Comparison of ENCODE assay signal across 11 cellular contexts in the genomic region with DNA sequence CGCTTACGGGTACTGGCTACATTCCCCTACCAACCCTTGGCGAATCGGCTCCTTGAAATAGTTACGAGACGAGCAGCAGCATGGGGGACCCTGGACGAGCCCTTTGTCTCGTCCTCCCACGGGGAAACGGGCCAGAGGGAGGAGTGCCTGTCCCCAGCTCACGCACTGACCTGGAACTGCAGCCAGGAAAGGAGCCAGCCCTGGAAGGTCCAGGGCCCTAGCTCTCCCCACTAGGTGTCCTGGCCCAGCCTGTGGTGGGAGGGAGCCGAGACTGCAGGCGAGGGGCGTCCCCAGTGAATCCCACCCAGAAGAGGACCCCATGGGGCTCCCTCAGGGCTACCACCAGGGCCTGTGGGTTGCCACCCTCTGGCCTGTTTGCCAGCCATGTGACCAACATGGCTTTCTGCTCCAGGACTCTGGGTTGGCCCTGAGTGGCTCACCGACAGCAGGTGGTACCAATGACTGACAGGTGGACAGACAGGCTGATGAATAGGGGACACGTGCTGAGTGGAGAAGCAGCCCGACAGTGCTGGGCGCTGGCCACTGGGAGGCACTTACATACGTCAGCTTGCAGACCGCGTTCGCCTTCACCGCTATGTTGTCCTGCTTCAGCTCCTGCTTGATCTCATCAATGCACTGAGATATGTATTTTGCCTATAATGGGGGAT. TPM values are rescaled to one million over a fixed set of nuclear protein-coding genes. Genes with fewer than 3 reads are reported as not detected.
"Had no signal": no experiment of that assay in that cellular context is flagged by ENCODE, and none has a peak within 500 bp of the region (broad histone marks: within the 10 kb centered on the region; RNA-seq: fewer than 3 reads in every experiment).

No MANE protein-coding gene starts in this region.

- H3K36me3 Mint-ChIP-seq: natural killer cell had no signal

- ATAC-seq: activated T-cell treated with anti-CD3 and anti-CD28 coated beads, Interleukin-2, amount 50 U/mL, for 72 hours; effector memory CD8-positive, alpha-beta T cell; mucosa of descending colon; natural killer cell had no signal

- H3K27ac ChIP-seq: ascending aorta, cardiac muscle cell, coronary artery, thyroid gland, vagina had no signal

- DNase-seq: activated CD4-positive, alpha-beta T cell treated with anti-CD3 and anti-CD28 coated beads, Interleukin-2, amount 50 U/mL, for 48 hours; activated gamma-delta T cell treated with Interleukin-2 at 50 U/mL for 16 hours; activated T-cell treated with anti-CD3 and anti-CD28 coated beads, Interleukin-2, amount 50 U/mL, for 72 hours; effector memory CD8-positive, alpha-beta T cell; mucosa of descending colon; natural killer cell; thyroid gland had no signal

- H3K27ac Mint-ChIP-seq: activated T-cell treated with anti-CD3 and anti-CD28 coated beads, Interleukin-2, amount 50 U/mL, for 72 hours; effector memory CD8-positive, alpha-beta T cell had no signal

- H3K9me3 Mint-ChIP-seq: activated T-cell treated with anti-CD3 and anti-CD28 coated beads, Interleukin-2, amount 50 U/mL, for 72 hours; effector memory CD8-positive, alpha-beta T cell; natural killer cell had no signal

- H3K27me3 Mint-ChIP-seq: effector memory CD8-positive, alpha-beta T cell had no signal

- H3K4me3 Mint-ChIP-seq: activated T-cell treated with anti-CD3 and anti-CD28 coated beads, Interleukin-2, amount 50 U/mL, for 72 hours; effector memory CD8-positive, alpha-beta T cell; natural killer cell had no signal

RNA-seq across cellular contexts. Expression of gene IZUMO4, which starts 41.5 kb away (rescaled TPM):
- total RNA-seq: ascending aorta had no signal
